28 cellular contexts compared by ENCODE assay signal in the genomic region with DNA sequence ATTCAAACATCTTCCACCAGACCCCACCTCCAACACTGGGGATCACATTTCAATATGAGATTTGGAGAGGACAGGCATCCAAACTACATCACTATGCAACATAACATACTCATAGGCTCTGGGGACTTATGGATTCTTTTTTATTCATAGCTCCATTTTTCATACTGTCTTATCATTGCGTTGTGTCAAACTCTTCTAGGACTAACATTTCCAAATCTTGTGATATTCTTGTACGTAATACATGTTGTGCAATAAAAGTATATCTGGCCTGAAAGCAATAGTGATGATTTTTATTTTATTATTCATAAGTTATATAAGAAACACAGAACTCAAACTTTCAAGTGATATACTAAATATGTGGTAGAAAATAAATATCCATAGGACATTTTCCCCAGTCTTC.
"Had no signal": no experiment of that assay in that cellular context is flagged by ENCODE, and none has a peak within 500 bp of the region (broad histone marks: within the 10 kb centered on the region; RNA-seq: fewer than 3 reads in every experiment).

No MANE protein-coding gene starts in this region.

- H3K27me3 ChIP-seq: adrenal gland, ascending aorta, breast epithelium, dorsolateral prefrontal cortex, gastroesophageal sphincter, heart right ventricle had no signal

- H3K4me3 ChIP-seq: adrenal gland, ascending aorta, breast epithelium, coronary artery, dorsolateral prefrontal cortex, gastroesophageal sphincter, heart right ventricle had no signal

- ATAC-seq: activated CD4-positive, CD25-positive, alpha-beta regulatory T cell treated with anti-CD3 and anti-CD28 coated beads, Interleukin-2, amount 50 U/mL, for 24 hours; activated CD8-positive, alpha-beta memory T cell treated with anti-CD3 and anti-CD28 coated beads, Interleukin-2, amount 10 ng/mL, durations not matched to agents 7 days and 5 days; activated CD8-positive, alpha-beta T cell treated with anti-CD3 and anti-CD28 coated beads, Interleukin-2, amount 10 ng/mL, durations not matched to agents 7 days and 5 days; activated naive CD8-positive, alpha-beta T cell treated with anti-CD3 and anti-CD28 coated beads, Interleukin-2, amount 50 U/mL, for 24 hours; esophagus mucosa; gastroesophageal sphincter; heart right ventricle; T-helper 17 cell had no signal

- H3K27ac ChIP-seq: adrenal gland, ascending aorta, breast epithelium, coronary artery, dorsolateral prefrontal cortex, gastroesophageal sphincter, heart right ventricle, WERI-Rb-1 had no signal

- H3K9me3 ChIP-seq: adrenal gland, ascending aorta, breast epithelium, gastroesophageal sphincter, heart right ventricle had no signal

- DNase-seq: activated B cell treated with CpG ODN at 0.5 μM for 24 hours; activated CD4-positive, alpha-beta T cell treated with anti-CD3 and anti-CD28 coated beads for 48 hours; activated CD4-positive, alpha-beta T cell treated with anti-CD3 and anti-CD28 coated beads, Interleukin-2, amount 50 U/mL, for 1 hour; activated CD4-positive, alpha-beta T cell treated with anti-CD3 and anti-CD28 coated beads, Interleukin-2, amount 50 U/mL, for 48 hours; activated CD8-positive, alpha-beta memory T cell treated with anti-CD3 and anti-CD28 coated beads, Interleukin-2, amount 10 ng/mL, durations not matched to agents 7 days and 5 days; activated CD8-positive, alpha-beta memory T cell treated with anti-CD3 and anti-CD28 coated beads, Interleukin-2, amount 50 U/mL, for 4 hours; activated CD8-positive, alpha-beta T cell treated with anti-CD3 and anti-CD28 coated beads, Interleukin-2, amount 10 ng/mL, durations not matched to agents 7 days and 5 days; activated effector memory CD4-positive, alpha-beta T cell treated with anti-CD3 and anti-CD28 coated beads, Interleukin-2, amount 50 U/mL, for 16 hours; activated naive CD4-positive, alpha-beta T cell treated with anti-CD3 and anti-CD28 coated beads for 36 hours; activated naive CD8-positive, alpha-beta T cell treated with anti-CD3 and anti-CD28 coated beads for 36 hours; activated naive CD8-positive, alpha-beta T cell treated with anti-CD3 and anti-CD28 coated beads, Interleukin-2, amount 50 U/mL, for 24 hours; activated T-cell treated with anti-CD3 and anti-CD28 coated beads, Interleukin-2, amount 50 U/mL, for 1 hour; activated T-cell treated with anti-CD3 and anti-CD28 coated beads, Interleukin-2, amount 50 U/mL, for 48 hours; adrenal gland; dorsolateral prefrontal cortex; effector memory CD4-positive, alpha-beta T cell; foreskin melanocyte; heart right ventricle; T-helper 1 cell; T-helper 17 cell; T1000 had no signal

- H3K36me3 ChIP-seq: adrenal gland, ascending aorta, breast epithelium, gastroesophageal sphincter, heart right ventricle, WERI-Rb-1 had no signal

- H3K4me1 ChIP-seq: adrenal gland, ascending aorta, breast epithelium, gastroesophageal sphincter had no signal
